ENCODE assay signal across 28 cellular contexts in the genomic region with DNA sequence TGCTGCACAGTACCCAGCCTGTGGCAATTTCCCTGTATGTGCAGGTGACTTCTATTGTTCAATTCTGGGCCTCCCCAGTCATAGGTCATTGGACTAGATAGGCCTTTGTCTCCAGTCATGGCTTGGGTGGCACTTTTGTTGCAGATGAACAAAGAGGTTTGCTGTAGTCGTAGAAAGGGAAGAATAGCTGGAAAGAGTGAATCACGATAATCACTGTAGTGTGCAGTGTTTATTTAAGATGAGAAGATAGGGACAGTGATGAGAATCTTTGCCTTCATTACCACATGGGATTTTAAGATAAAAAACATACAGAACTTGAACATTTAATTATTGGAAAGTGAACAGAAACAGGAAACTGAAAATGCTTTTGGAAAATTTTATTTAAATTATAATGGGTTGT.
DNase-seq lines count a peak whose midpoint lies in the region; ATAC-seq and TF ChIP-seq lines count a peak whose summit lies in the region.
"Had no signal": no experiment of that assay in that cellular context is flagged by ENCODE, and none has a peak within 500 bp of the region (broad histone marks: within the 10 kb centered on the region; RNA-seq: fewer than 3 reads in every experiment).

No MANE protein-coding gene starts in this region.

- no peaks in the 10 kb centered on the region for H3K4me1 Mint-ChIP-seq in activated T-cell treated with anti-CD3 and anti-CD28 coated beads, Interleukin-2, amount 50 U/mL, for 24 hours (ENCODE audit: low read depth)
- no peaks in the 10 kb centered on the region for H3K4me1 Mint-ChIP-seq in stimulated activated naive B cell treated with anti-CD40 and anti-IgM and Interleukin-4, amounts not matched to agents 10 μg/mL and 1 μg/mL and 100 μg/mL, for 72 hours
- H3K4me1 Mint-ChIP-seq: activated B cell treated with CpG ODN at 0.5 μM for 24 hours; activated CD4-positive, alpha-beta memory T cell treated with anti-CD3 and anti-CD28 coated beads, Interleukin-2, amount 10 ng/mL, durations not matched to agents 7 days and 5 days; natural killer cell; stimulated activated memory B cell treated with anti-CD40 and anti-IgM and Interleukin-4, amounts not matched to agents 10 μg/mL and 1 μg/mL and 100 μg/mL, for 72 hours had no signal

- peak overlapping the region in 1 of 2 experiments; percentile 55; a peak in 2 of 4 replicates for H3K27ac ChIP-seq in SK-N-SH (ENCODE audit: low read depth in 2 of 2, low read length in 1 of 2)
- H3K27ac ChIP-seq: cardiac muscle cell, HL-60, parathyroid adenoma, tibial artery had no signal

- no peak for TF ChIP-seq CTCF in SK-N-SH (IDR thresholded peaks at IDR 0.05)
- no peak for TF ChIP-seq CTCF in kidney epithelial cell (IDR thresholded peaks at IDR 0.05; ENCODE audit: insufficient read depth, low read length, poor library complexity, severe bottlenecking)

- no peak overlapping the region for H3K4me2 ChIP-seq in SK-N-SH

- no peak for ATAC-seq in activated CD4-positive, CD25-positive, alpha-beta regulatory T cell treated with anti-CD3 and anti-CD28 coated beads, Interleukin-2, amount 50 U/mL, for 24 hours
- ATAC-seq in stimulated activated naive B cell treated with anti-CD40 and anti-IgM and Interleukin-4, amounts not matched to agents 10 μg/mL and 1 μg/mL and 100 μg/mL, for 72 hours (replicated peaks): no peak
- ATAC-seq: natural killer cell; stimulated activated memory B cell treated with anti-CD40 and anti-IgM and Interleukin-4, amounts not matched to agents 10 μg/mL and 1 μg/mL and 100 μg/mL, for 72 hours had no signal

- no peak overlapping the region for H3K9ac ChIP-seq in SK-N-SH
- H3K9ac ChIP-seq: parathyroid adenoma had no signal

- H3K27me3 ChIP-seq in SK-N-SH (ENCODE audit: insufficient read depth): no peaks in the 10 kb centered on the region
- no peaks in the 10 kb centered on the region for H3K27me3 ChIP-seq in kidney epithelial cell (ENCODE audit: control insufficient read depth, insufficient read depth, low read length)
- H3K27me3 ChIP-seq: cardiac muscle cell, tibial artery had no signal

- no peaks in the 10 kb centered on the region for H3K79me2 ChIP-seq in SK-N-SH (ENCODE audit: insufficient read depth)
- H3K79me2 ChIP-seq: parathyroid adenoma had no signal

- H3K27me3 Mint-ChIP-seq in activated T-cell treated with anti-CD3 and anti-CD28 coated beads, Interleukin-2, amount 50 U/mL, for 24 hours: no peaks in the 10 kb centered on the region
- peaks cover 0 to 3% of the 10 kb centered on the region in 2 donors for H3K27me3 Mint-ChIP-seq in stimulated activated naive B cell treated with anti-CD40 and anti-IgM and Interleukin-4, amounts not matched to agents 10 μg/mL and 1 μg/mL and 100 μg/mL, for 72 hours
- H3K27me3 Mint-ChIP-seq: activated CD4-positive, alpha-beta memory T cell treated with anti-CD3 and anti-CD28 coated beads, Interleukin-2, amount 10 ng/mL, durations not matched to agents 7 days and 5 days; dendritic cell treated with granulocyte-macrophage colony-stimulating factor and Interleukin-4, amounts not matched to agents 40 ng/mL and 50 ng/mL, for 4 days; stimulated activated memory B cell treated with anti-CD40 and anti-IgM and Interleukin-4, amounts not matched to agents 10 μg/mL and 1 μg/mL and 100 μg/mL, for 72 hours had no signal

- no peaks in the 10 kb centered on the region for H3F3A ChIP-seq in SK-N-SH (replicated peaks; ENCODE audit: insufficient read depth)

- DNase-seq in COR-L47 (lab: John Stamatoyannopoulos, UW): peak; percentile 63
- peak; percentile 83 for DNase-seq in NCI-H1436 treated with DMSO at 0.1 percent for 48 hours (lab: John Stamatoyannopoulos, UW)
- DNase-seq in SK-N-SH: no peak
- DNase-seq in kidney epithelial cell (ENCODE audit: low read depth): peak; percentile 1
- DNase-seq in activated T-cell treated with anti-CD3 and anti-CD28 coated beads, Interleukin-2, amount 50 U/mL, for 24 hours: no peak
- DNase-seq in stimulated activated naive B cell treated with anti-CD40 and anti-IgM and Interleukin-4, amounts not matched to agents 10 μg/mL and 1 μg/mL and 100 μg/mL, for 72 hours: no peak
- DNase-seq in activated CD8-positive, alpha-beta memory T cell treated with anti-CD3 and anti-CD28 coated beads for 24 hours: no peak
- DNase-seq: ACHN; activated B cell treated with CpG ODN at 0.5 μM for 24 hours; activated CD4-positive, alpha-beta memory T cell treated with anti-CD3 and anti-CD28 coated beads, Interleukin-2, amount 10 ng/mL, durations not matched to agents 7 days and 5 days; activated naive CD4-positive, alpha-beta T cell treated with Interleukin-2 at 50 U/mL for 16 hours; amniotic stem cell; foreskin fibroblast; IMR-90; kidney glomerular epithelial cell; mesendoderm; natural killer cell; NCI-H526 treated with DMSO at 0.1 percent for 48 hours; OCI-M1; SIG-M5; T-helper 2 cell; tibial artery had no signal

- peak in 1 of 2 experiments; percentile 81; a peak in 1 of 4 replicates for TF ChIP-seq EP300 in SK-N-SH (IDR thresholded peaks at IDR 0.05; ENCODE audit: borderline replicate concordance in 1 of 2, low read depth in 1 of 2, low read length in 1 of 2)

- H3K4me1 ChIP-seq in SK-N-SH (ENCODE audit: control insufficient read depth in 1 of 2, insufficient read depth in 2 of 2, low read depth in 1 of 2, low read length in 1 of 2): peaks cover 0 to 5% of the 10 kb centered on the region in 2 experiments; a peak in 2 of 4 replicates
- H3K4me1 ChIP-seq: tibial artery had no signal

- H3K36me3 ChIP-seq in SK-N-SH (replicated peaks in 1 of 2; ENCODE audit: control insufficient read depth in 1 of 2, insufficient read depth in 2 of 2, low read length in 1 of 2) (no peaks in the 10 kb centered on the region), kidney epithelial cell (ENCODE audit: control insufficient read depth, insufficient read depth, low read length) (no peaks in the 10 kb centered on the region)
- H3K36me3 ChIP-seq: cardiac muscle cell, tibial artery had no signal

- POLR2A ChIA-PET in SK-N-SH (lab: Yijun Ruan, JAX): no interaction called here

- no peak overlapping the region for H2AFZ ChIP-seq in SK-N-SH (ENCODE audit: low read depth)
- H2AFZ ChIP-seq: parathyroid adenoma had no signal

- TF ChIP-seq RAD21 in SK-N-SH (IDR thresholded peaks at IDR 0.05; ENCODE audit: low read length): peak; percentile 19; the same call in 1 of the 2 replicates

- no peak overlapping the region for H3K27ac Mint-ChIP-seq in activated T-cell treated with anti-CD3 and anti-CD28 coated beads, Interleukin-2, amount 50 U/mL, for 24 hours
- no peak overlapping the region for H3K27ac Mint-ChIP-seq in stimulated activated naive B cell treated with anti-CD40 and anti-IgM and Interleukin-4, amounts not matched to agents 10 μg/mL and 1 μg/mL and 100 μg/mL, for 72 hours
- H3K27ac Mint-ChIP-seq: activated B cell treated with CpG ODN at 0.5 μM for 24 hours; activated CD4-positive, alpha-beta memory T cell treated with anti-CD3 and anti-CD28 coated beads, Interleukin-2, amount 10 ng/mL, durations not matched to agents 7 days and 5 days; dendritic cell treated with granulocyte-macrophage colony-stimulating factor and Interleukin-4, amounts not matched to agents 40 ng/mL and 50 ng/mL, for 4 days; natural killer cell; stimulated activated memory B cell treated with anti-CD40 and anti-IgM and Interleukin-4, amounts not matched to agents 10 μg/mL and 1 μg/mL and 100 μg/mL, for 72 hours had no signal

- H3K36me3 Mint-ChIP-seq in activated T-cell treated with anti-CD3 and anti-CD28 coated beads, Interleukin-2, amount 50 U/mL, for 24 hours (ENCODE audit: low read depth): no peaks in the 10 kb centered on the region
- H3K36me3 Mint-ChIP-seq in stimulated activated naive B cell treated with anti-CD40 and anti-IgM and Interleukin-4, amounts not matched to agents 10 μg/mL and 1 μg/mL and 100 μg/mL, for 72 hours: no peaks in the 10 kb centered on the region
- H3K36me3 Mint-ChIP-seq: natural killer cell had no signal

- H4K20me1 ChIP-seq in SK-N-SH (ENCODE audit: insufficient read depth): no peaks in the 10 kb centered on the region

- 7% methylated on average over 2 of the region's 2 CpGs for WGBS in SK-N-SH (ENCODE audit: low lambda C conversion rate)

- H3K4me3 ChIP-seq in SK-N-SH (ENCODE audit: low read depth in 2 of 2, low read length in 1 of 2): no peak overlapping the region
- H3K4me3 ChIP-seq in kidney epithelial cell (ENCODE audit: low read depth, low read length): no peak overlapping the region
- H3K4me3 ChIP-seq: cardiac muscle cell, tibial artery had no signal

- H3K9me3 ChIP-seq in SK-N-SH: no peaks in the 10 kb centered on the region
- H3K9me3 ChIP-seq: tibial artery had no signal

- no peaks in the 10 kb centered on the region for H3K9me3 Mint-ChIP-seq in activated T-cell treated with anti-CD3 and anti-CD28 coated beads, Interleukin-2, amount 50 U/mL, for 24 hours
- peaks cover 0 to 3% of the 10 kb centered on the region in 2 donors for H3K9me3 Mint-ChIP-seq in stimulated activated naive B cell treated with anti-CD40 and anti-IgM and Interleukin-4, amounts not matched to agents 10 μg/mL and 1 μg/mL and 100 μg/mL, for 72 hours
- H3K9me3 Mint-ChIP-seq: activated B cell treated with CpG ODN at 0.5 μM for 24 hours; activated CD4-positive, alpha-beta memory T cell treated with anti-CD3 and anti-CD28 coated beads, Interleukin-2, amount 10 ng/mL, durations not matched to agents 7 days and 5 days had no signal

- H3K4me3 Mint-ChIP-seq in activated T-cell treated with anti-CD3 and anti-CD28 coated beads, Interleukin-2, amount 50 U/mL, for 24 hours: no peak overlapping the region
- H3K4me3 Mint-ChIP-seq in stimulated activated naive B cell treated with anti-CD40 and anti-IgM and Interleukin-4, amounts not matched to agents 10 μg/mL and 1 μg/mL and 100 μg/mL, for 72 hours: no peak overlapping the region
- H3K4me3 Mint-ChIP-seq: activated B cell treated with CpG ODN at 0.5 μM for 24 hours; activated CD4-positive, alpha-beta memory T cell treated with anti-CD3 and anti-CD28 coated beads, Interleukin-2, amount 10 ng/mL, durations not matched to agents 7 days and 5 days; dendritic cell treated with granulocyte-macrophage colony-stimulating factor and Interleukin-4, amounts not matched to agents 40 ng/mL and 50 ng/mL, for 4 days; natural killer cell; stimulated activated memory B cell treated with anti-CD40 and anti-IgM and Interleukin-4, amounts not matched to agents 10 μg/mL and 1 μg/mL and 100 μg/mL, for 72 hours had no signal

- CTCF ChIA-PET in SK-N-SH (lab: Yijun Ruan, JAX): no interaction called here

- no peaks in the 10 kb centered on the region for H3K9me2 ChIP-seq in SK-N-SH

TF ChIP-seq in SK-N-SH, 30 proteins besides CTCF, POLR2A, EP300 and RAD21 (continues in another document):
- TF ChIP-seq EZH2phosphoT487 (IDR thresholded peaks at IDR 0.05; ENCODE audit: borderline replicate concordance, low read depth) (no peak), GATA2 (CRISPR knock-in tag; IDR thresholded peaks at IDR 0.05) (peak; percentile 76)
- TF ChIP-seq, protein P1, sequence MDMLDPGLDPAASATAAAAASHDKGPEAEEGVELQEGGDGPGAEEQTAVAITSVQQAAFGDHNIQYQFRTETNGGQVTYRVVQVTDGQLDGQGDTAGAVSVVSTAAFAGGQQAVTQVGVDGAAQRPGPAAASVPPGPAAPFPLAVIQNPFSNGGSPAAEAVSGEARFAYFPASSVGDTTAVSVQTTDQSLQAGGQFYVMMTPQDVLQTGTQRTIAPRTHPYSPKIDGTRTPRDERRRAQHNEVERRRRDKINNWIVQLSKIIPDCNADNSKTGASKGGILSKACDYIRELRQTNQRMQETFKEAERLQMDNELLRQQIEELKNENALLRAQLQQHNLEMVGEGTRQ (IDR thresholded peaks at IDR 0.05; ENCODE audit: borderline replicate concordance, low read depth, low read length): no peak

Comparison
In these comparisons a context has a peak if more than half of its experiments do, and no peak if none do; other contexts are left out.
1. DNase-seq: peak in COR-L47 (single experiment), NCI-H1436 treated with DMSO at 0.1 percent for 48 hours (single experiment) and kidney epithelial cell (single experiment); none in SK-N-SH (single experiment), activated T-cell treated with anti-CD3 and anti-CD28 coated beads, Interleukin-2, amount 50 U/mL, for 24 hours (single experiment), stimulated activated naive B cell treated with anti-CD40 and anti-IgM and Interleukin-4, amounts not matched to agents 10 μg/mL and 1 μg/mL and 100 μg/mL, for 72 hours (single experiment) and activated CD8-positive, alpha-beta memory T cell treated with anti-CD3 and anti-CD28 coated beads for 24 hours (single experiment).